1 cellular context compared by ENCODE assay signal in the genomic region with DNA sequence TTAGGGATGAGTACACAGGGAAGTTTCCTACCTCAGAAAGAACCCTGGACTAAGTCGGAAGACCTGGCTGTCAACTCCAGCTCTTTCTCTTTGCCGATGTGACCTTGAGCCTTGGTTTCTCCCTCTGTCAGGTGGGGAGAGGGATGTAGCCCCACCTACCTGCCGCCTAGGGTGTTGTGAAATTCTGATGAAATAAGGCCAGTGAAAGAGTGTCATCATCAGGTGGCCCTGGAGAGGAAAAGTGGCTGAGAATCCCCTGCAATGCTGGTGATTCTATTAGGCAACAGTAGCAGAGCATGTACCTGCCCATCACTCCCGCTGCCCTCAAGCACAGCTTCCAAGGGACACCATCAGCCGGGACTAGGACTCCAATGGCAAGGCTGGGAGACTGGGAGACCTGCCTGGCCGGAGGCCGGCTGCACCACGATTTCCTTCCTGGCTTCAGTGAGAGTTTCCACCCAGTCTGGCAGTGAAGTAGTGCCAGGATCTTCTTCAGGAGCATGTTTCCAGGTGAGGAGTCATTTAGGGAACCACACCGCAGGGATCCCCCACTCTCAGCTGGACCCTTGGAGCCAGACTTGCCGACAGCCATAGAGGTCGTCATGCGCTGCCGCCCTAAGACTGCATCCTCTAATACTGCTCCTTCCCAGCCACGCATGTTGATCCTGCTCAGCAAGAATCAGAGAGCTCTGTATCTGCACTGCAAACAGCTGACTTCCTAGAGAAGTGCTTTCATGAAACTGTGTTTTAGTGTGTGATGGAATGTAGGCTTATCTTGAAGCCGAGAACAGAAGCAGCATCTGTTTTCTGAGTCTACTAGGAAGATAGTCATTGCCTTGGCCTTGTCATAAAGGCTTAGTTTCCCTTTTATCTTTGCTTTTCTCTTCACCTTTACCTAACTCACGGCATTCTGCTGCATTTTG.
A peak's percentile ranks its signal among the peaks of the same experiment; 100 is the strongest.
TF ChIP-seq lines count a peak whose summit lies in the region.

No MANE protein-coding gene starts in this region.

TF ChIP-seq in H1, 55 proteins besides CTCF, POLR2A, EP300 and RAD21:
- no peak for TF ChIP-seq BRCA1 (IDR thresholded peaks at IDR 0.05; ENCODE audit: low read depth, low read length)
- peak; percentile 41; the same call in 1 of the 2 replicates for TF ChIP-seq CEBPB (IDR thresholded peaks at IDR 0.05; ENCODE audit: low read depth, low read length)
TF ChIP-seq in H1: peak in this region for 1.
